8 cellular contexts compared by ENCODE assay signal in the genomic region with DNA sequence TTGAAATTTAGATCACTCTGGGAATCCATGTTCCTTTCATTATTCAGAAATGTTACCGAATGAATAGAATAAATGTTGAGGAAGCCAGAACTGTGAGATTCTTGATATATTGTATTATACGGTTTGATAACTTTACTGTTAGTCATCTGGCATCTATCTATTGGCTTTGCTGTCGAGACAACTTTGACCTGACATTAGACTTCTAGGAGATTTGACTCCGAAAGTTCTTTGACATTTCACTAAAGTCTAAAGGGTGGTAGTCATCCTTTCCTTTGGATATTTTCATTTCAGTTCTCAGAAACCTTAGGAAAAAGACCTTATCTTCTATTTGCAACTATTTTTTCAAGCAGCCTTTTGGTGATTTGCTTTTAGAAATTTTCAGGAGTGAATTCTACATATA. TPM values are rescaled to one million over a fixed set of nuclear protein-coding genes. Genes with fewer than 3 reads are reported as not detected.
DNase-seq lines count a peak whose midpoint lies in the region; TF ChIP-seq lines count a peak whose summit lies in the region.

No MANE protein-coding gene starts in this region.

- H3K27me3 ChIP-seq in adrenal gland (no peaks in the 10 kb centered on the region), liver (ENCODE audit: control insufficient read depth in 4 of 4, insufficient read depth in 4 of 4, low read length in 3 of 4) (no peaks in the 10 kb centered on the region)

- H3K27ac ChIP-seq in adrenal gland (peak overlapping the region in 4 of 5 donors; percentile 14 to 98 (median 60)), liver (ENCODE audit: low read depth in 1 of 2, low read length in 2 of 2) (peak overlapping the region; percentile 5 to 32)

- CTCF ChIA-PET in activated naive CD4-positive, alpha-beta T cell treated with anti-CD3 and anti-CD28 coated beads for 36 hours (lab: Charles Lee), result interaction anchor here (0.5 to 1.4 kb wide), 3 partner anchors 78 to 861 kb away, joined by 3 to 4 read pairs (median 3); a partner anchor contains a TSS

- H3K4me3 ChIP-seq in adrenal gland, result peak overlapping the region in 3 of 4 donors; percentile 44 to 94 (median 89)
- peak overlapping the region; percentile 83 to 98 (median 92) for H3K4me3 ChIP-seq in liver (ENCODE audit: low read depth in 1 of 3, low read length in 3 of 3)

- H3K36me3 Mint-ChIP-seq in activated naive CD4-positive, alpha-beta T cell treated with anti-CD3 and anti-CD28 coated beads for 36 hours (ENCODE audit: low read depth), result no peaks in the 10 kb centered on the region
- peaks cover 7% of the 10 kb centered on the region for H3K36me3 Mint-ChIP-seq in type B pancreatic cell

- TF ChIP-seq CTCF in adrenal gland (IDR thresholded peaks at IDR 0.05) (no peak), liver (IDR thresholded peaks at IDR 0.05; ENCODE audit: low read depth, low read length, missing input control) (no peak), type B pancreatic cell (conservative IDR thresholded peaks at IDR 0.05) (no peak)

- H3K4me1 ChIP-seq in adrenal gland (replicated peaks in 1 of 2), result peaks cover 19 to 65% of the 10 kb centered on the region in 2 donors
- peaks cover 5 to 33% (median 11%) of the 10 kb centered on the region in 4 donors for H3K4me1 ChIP-seq in liver (ENCODE audit: control insufficient read depth in 4 of 4, insufficient read depth in 4 of 4, low read length in 3 of 4)

- WGBS in adrenal gland, 4 donors, result 2 to 10% (median 5%) methylated on average over 4 of the region's 4 CpGs
- WGBS in liver, result 4% methylated on average over 4 of the region's 4 CpGs

- H3K36me3 ChIP-seq in adrenal gland (replicated peaks in 1 of 2) (no peaks in the 10 kb centered on the region), liver (ENCODE audit: control insufficient read depth in 4 of 4, insufficient read depth in 3 of 4, low read depth in 1 of 4, low read length in 3 of 4) (no peaks in the 10 kb centered on the region)

- no peak overlapping the region for H3K27ac Mint-ChIP-seq in activated naive CD4-positive, alpha-beta T cell treated with anti-CD3 and anti-CD28 coated beads for 36 hours
- peak overlapping the region; percentile 96 for H3K27ac Mint-ChIP-seq in type B pancreatic cell

- no peak for TF ChIP-seq POLR2A in adrenal gland (IDR thresholded peaks at IDR 0.05)

- no peaks in the 10 kb centered on the region for H3K9me3 ChIP-seq in adrenal gland (replicated peaks in 1 of 3)
- H3K9me3 ChIP-seq in liver (ENCODE audit: control insufficient read depth in 4 of 4, low read length in 3 of 4), result no peaks in the 10 kb centered on the region

- no peak for DNase-seq in activated naive CD4-positive, alpha-beta T cell treated with anti-CD3 and anti-CD28 coated beads for 36 hours
- no peak for DNase-seq in activated naive CD4-positive, alpha-beta T cell (lab: John Stamatoyannopoulos, UW)
- DNase-seq in adrenal gland (no peak), type B pancreatic cell (ENCODE audit: extremely low spot score, unreplicated experiment) (no peak), hippocampal formation (lab: John Stamatoyannopoulos, UW) (no peak), NCI-H69 (lab: John Stamatoyannopoulos, UW) (no peak), cerebellar nuclear complex (lab: John Stamatoyannopoulos, UW) (no peak)

- no peaks in the 10 kb centered on the region for H3K27me3 Mint-ChIP-seq in activated naive CD4-positive, alpha-beta T cell treated with anti-CD3 and anti-CD28 coated beads for 36 hours (ENCODE audit: low read depth)
- no peaks in the 10 kb centered on the region for H3K27me3 Mint-ChIP-seq in type B pancreatic cell

- intact Hi-C loops in activated naive CD4-positive, alpha-beta T cell treated with anti-CD3 and anti-CD28 coated beads for 36 hours (cut with micrococcal nuclease), result loop anchor here (5.0 kb wide), 5 partner anchors 254 to 1121 kb away; a partner anchor contains a TSS
- intact Hi-C loops in adrenal gland (cut with DNase I), result loop anchor here in 1 of 2 donors (5.0 kb wide), 1 partner anchor 101 kb away; no protein-coding TSS in a partner anchor

- peaks cover 25% of the 10 kb centered on the region for H3K4me1 Mint-ChIP-seq in activated naive CD4-positive, alpha-beta T cell treated with anti-CD3 and anti-CD28 coated beads for 36 hours (ENCODE audit: low read depth)
- H3K4me1 Mint-ChIP-seq in type B pancreatic cell (ENCODE audit: unreplicated experiment), result peaks cover 23% of the 10 kb centered on the region

- peak overlapping the region; percentile 53 to 89 for H3K9ac ChIP-seq in liver (ENCODE audit: low read depth in 1 of 2, low read length in 2 of 2)

- TF ChIP-seq RAD21 in liver (IDR thresholded peaks at IDR 0.05), result no peak

- peak overlapping the region; percentile 96 for H3K4me3 Mint-ChIP-seq in activated naive CD4-positive, alpha-beta T cell treated with anti-CD3 and anti-CD28 coated beads for 36 hours
- H3K4me3 Mint-ChIP-seq in type B pancreatic cell, result peak overlapping the region; percentile 100

- H3K9me3 Mint-ChIP-seq in activated naive CD4-positive, alpha-beta T cell treated with anti-CD3 and anti-CD28 coated beads for 36 hours, result no peaks in the 10 kb centered on the region
- H3K9me3 Mint-ChIP-seq in type B pancreatic cell, result peaks cover 5% of the 10 kb centered on the region

TF ChIP-seq in liver, 16 proteins besides CTCF, POLR2A, EP300 and RAD21:
- TF ChIP-seq FOXA1 (IDR thresholded peaks at IDR 0.05) (no peak), HNF4G (IDR thresholded peaks at IDR 0.05) (no peak), HNF4A (conservative IDR thresholded peaks at IDR 0.05) (no peak), FOXA2 (IDR thresholded peaks at IDR 0.05) (no peak), SP1 (IDR thresholded peaks at IDR 0.05) (no peak), NR2F2 (IDR thresholded peaks at IDR 0.05) (no peak), RXRA (IDR thresholded peaks at IDR 0.05) (no peak), JUND (IDR thresholded peaks at IDR 0.05) (no peak), EGR1 (IDR thresholded peaks at IDR 0.05; ENCODE audit: low read depth in 2 of 2) (no peak), GABPA (IDR thresholded peaks at IDR 0.05 in 1 of 2, conservative IDR thresholded peaks at IDR 0.05 in 1 of 2) (no peak), TAF1 (conservative IDR thresholded peaks at IDR 0.05) (no peak), YY1 (IDR thresholded peaks at IDR 0.05) (no peak)
- TF ChIP-seq, protein P1, sequence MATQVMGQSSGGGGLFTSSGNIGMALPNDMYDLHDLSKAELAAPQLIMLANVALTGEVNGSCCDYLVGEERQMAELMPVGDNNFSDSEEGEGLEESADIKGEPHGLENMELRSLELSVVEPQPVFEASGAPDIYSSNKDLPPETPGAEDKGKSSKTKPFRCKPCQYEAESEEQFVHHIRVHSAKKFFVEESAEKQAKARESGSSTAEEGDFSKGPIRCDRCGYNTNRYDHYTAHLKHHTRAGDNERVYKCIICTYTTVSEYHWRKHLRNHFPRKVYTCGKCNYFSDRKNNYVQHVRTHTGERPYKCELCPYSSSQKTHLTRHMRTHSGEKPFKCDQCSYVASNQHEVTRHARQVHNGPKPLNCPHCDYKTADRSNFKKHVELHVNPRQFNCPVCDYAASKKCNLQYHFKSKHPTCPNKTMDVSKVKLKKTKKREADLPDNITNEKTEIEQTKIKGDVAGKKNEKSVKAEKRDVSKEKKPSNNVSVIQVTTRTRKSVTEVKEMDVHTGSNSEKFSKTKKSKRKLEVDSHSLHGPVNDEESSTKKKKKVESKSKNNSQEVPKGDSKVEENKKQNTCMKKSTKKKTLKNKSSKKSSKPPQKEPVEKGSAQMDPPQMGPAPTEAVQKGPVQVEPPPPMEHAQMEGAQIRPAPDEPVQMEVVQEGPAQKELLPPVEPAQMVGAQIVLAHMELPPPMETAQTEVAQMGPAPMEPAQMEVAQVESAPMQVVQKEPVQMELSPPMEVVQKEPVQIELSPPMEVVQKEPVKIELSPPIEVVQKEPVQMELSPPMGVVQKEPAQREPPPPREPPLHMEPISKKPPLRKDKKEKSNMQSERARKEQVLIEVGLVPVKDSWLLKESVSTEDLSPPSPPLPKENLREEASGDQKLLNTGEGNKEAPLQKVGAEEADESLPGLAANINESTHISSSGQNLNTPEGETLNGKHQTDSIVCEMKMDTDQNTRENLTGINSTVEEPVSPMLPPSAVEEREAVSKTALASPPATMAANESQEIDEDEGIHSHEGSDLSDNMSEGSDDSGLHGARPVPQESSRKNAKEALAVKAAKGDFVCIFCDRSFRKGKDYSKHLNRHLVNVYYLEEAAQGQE (IDR thresholded peaks at IDR 0.05), result no peak
- TF ChIP-seq, protein P2, sequence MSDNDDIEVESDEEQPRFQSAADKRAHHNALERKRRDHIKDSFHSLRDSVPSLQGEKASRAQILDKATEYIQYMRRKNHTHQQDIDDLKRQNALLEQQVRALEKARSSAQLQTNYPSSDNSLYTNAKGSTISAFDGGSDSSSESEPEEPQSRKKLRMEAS (IDR thresholded peaks at IDR 0.05), result no peak
- TF ChIP-seq, protein P3, sequence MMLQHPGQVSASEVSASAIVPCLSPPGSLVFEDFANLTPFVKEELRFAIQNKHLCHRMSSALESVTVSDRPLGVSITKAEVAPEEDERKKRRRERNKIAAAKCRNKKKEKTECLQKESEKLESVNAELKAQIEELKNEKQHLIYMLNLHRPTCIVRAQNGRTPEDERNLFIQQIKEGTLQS (IDR thresholded peaks at IDR 0.05), result no peak
- TF ChIP-seq, protein P4, sequence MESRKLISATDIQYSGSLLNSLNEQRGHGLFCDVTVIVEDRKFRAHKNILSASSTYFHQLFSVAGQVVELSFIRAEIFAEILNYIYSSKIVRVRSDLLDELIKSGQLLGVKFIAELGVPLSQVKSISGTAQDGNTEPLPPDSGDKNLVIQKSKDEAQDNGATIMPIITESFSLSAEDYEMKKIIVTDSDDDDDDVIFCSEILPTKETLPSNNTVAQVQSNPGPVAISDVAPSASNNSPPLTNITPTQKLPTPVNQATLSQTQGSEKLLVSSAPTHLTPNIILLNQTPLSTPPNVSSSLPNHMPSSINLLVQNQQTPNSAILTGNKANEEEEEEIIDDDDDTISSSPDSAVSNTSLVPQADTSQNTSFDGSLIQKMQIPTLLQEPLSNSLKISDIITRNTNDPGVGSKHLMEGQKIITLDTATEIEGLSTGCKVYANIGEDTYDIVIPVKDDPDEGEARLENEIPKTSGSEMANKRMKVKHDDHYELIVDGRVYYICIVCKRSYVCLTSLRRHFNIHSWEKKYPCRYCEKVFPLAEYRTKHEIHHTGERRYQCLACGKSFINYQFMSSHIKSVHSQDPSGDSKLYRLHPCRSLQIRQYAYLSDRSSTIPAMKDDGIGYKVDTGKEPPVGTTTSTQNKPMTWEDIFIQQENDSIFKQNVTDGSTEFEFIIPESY (IDR thresholded peaks at IDR 0.05), result no peak

RNA-seq across cellular contexts. Expression of a gene that starts 1.9 kb away (rescaled TPM):
- total RNA-seq in activated naive CD4-positive, alpha-beta T cell treated with anti-CD3 and anti-CD28 coated beads for 36 hours, result 1 to 10 TPM; 4.2 to 5.5 TPM
- total RNA-seq in adrenal gland (100 to 1,000 TPM in 3 of 8 donors, 10 to 100 TPM in 5; 75.3 to 123 (median 96.6) TPM), liver (10 to 100 TPM in 1 of 2 donors, 1 to 10 TPM in 1; 9.9 to 16.2 TPM), type B pancreatic cell (ENCODE audit: low replicate concordance) (32.1 and 34.8 TPM in 2 replicates)
- polyA plus RNA-seq in adrenal gland (10 to 100 TPM in 2 of 3 donors, 1 to 10 TPM in 1; 7.7 to 50.6 (median 10.1) TPM), liver (1 to 10 TPM; 4.3 to 5.5 TPM)
